5 cellular contexts compared by ENCODE assay signal in genomic region chr20:15449061-15449460, GRCh38.
"Had no signal": no experiment of that assay in that cellular context is flagged by ENCODE, and none has a peak within 500 bp of the region (broad histone marks: within the 10 kb centered on the region; RNA-seq: fewer than 3 reads in every experiment).

No MANE protein-coding gene starts in this region.

- DNase-seq: H9, HCEC 1CT, KBM-7 had no signal

- H3K4me3 ChIP-seq: GM23338 had no signal

- ATAC-seq: GM23338, HepG2 had no signal
